ENCODE assay signal across 25 cellular contexts in genomic region chr22:28016781-28017557, GRCh38.
DNase-seq lines count a peak whose midpoint lies in the region; FAIRE-seq and TF ChIP-seq lines count a peak whose summit lies in the region.
"Had no signal": no experiment of that assay in that cellular context is flagged by ENCODE, and none has a peak within 500 bp of the region (broad histone marks: within the 10 kb centered on the region; RNA-seq: fewer than 3 reads in every experiment).

No MANE protein-coding gene starts in this region.

- DNase-seq in cardiac septum (ENCODE audit: low spot score) (peak; percentile 60), right atrium auricular region (ENCODE audit: low spot score) (no peak), endothelial cell (ENCODE audit: low spot score) (no peak), osteoblast (ENCODE audit: insufficient read length, low spot score, missing footprints) (peak; percentile 66), urothelium cell line (ENCODE audit: low spot score) (no peak), DMS53 treated with DMSO at 0.1 percent for 48 hours (lab: John Stamatoyannopoulos, UW; ENCODE audit: unreplicated experiment) (no peak), HAP-1 (ENCODE audit: low spot score in 2 of 2) (no peak), MM.1S (no peak)
- DNase-seq: activated CD4-positive, alpha-beta T cell treated with anti-CD3 and anti-CD28 coated beads, Interleukin-2, amount 10 ng/mL, durations not matched to agents 24 days and 14 days; CD4-positive, CD25-positive, alpha-beta regulatory T cell; cortex of kidney; EL; H9; Karpas-422; MV-4-11; NCI-H526 treated with DMSO at 0.1 percent for 48 hours; stimulated activated CD4-positive, alpha-beta T cell treated with anti-CD3 and anti-CD28 coated beads, Interleukin-2, amount 100 ng/mL, for 48 hours; stimulated activated naive B cell treated with anti-CD40 and anti-IgM and Interleukin-4, amounts not matched to agents 10 μg/mL and 1 μg/mL and 100 μg/mL, for 72 hours; T-helper 2 cell had no signal

- H3K27ac Mint-ChIP-seq in endothelial cell (ENCODE audit: unreplicated experiment) = no peak overlapping the region
- H3K27ac Mint-ChIP-seq: activated CD4-positive, alpha-beta T cell treated with anti-CD3 and anti-CD28 coated beads, Interleukin-2, amount 10 ng/mL, durations not matched to agents 24 days and 14 days; activated T-helper 2 cell treated with anti-CD3 and anti-CD28 coated beads, Interferon-gamma antibody, Interleukin-2, Interleukin-4, amounts not matched to agents 10 μg/mL and 5 μg/mL and 100 μg/mL, durations not matched to agents 14 hours and 24 hours and 36 hours; stimulated activated naive B cell treated with anti-CD40 and anti-IgM and Interleukin-4, amounts not matched to agents 10 μg/mL and 1 μg/mL and 100 μg/mL, for 72 hours had no signal

- H3K27me3 Mint-ChIP-seq in endothelial cell (ENCODE audit: unreplicated experiment) = peaks cover 20% of the 10 kb centered on the region
- H3K27me3 Mint-ChIP-seq: activated CD4-positive, alpha-beta T cell treated with anti-CD3 and anti-CD28 coated beads, Interleukin-2, amount 10 ng/mL, durations not matched to agents 24 days and 14 days; CD4-positive, CD25-positive, alpha-beta regulatory T cell; stimulated activated naive B cell treated with anti-CD40 and anti-IgM and Interleukin-4, amounts not matched to agents 10 μg/mL and 1 μg/mL and 100 μg/mL, for 72 hours had no signal

- no peaks in the 10 kb centered on the region for H3K9me3 Mint-ChIP-seq in endothelial cell (ENCODE audit: unreplicated experiment)
- H3K9me3 Mint-ChIP-seq: activated CD4-positive, alpha-beta T cell treated with anti-CD3 and anti-CD28 coated beads, Interleukin-2, amount 10 ng/mL, durations not matched to agents 24 days and 14 days; activated T-helper 2 cell treated with anti-CD3 and anti-CD28 coated beads, Interferon-gamma antibody, Interleukin-2, Interleukin-4, amounts not matched to agents 10 μg/mL and 5 μg/mL and 100 μg/mL, durations not matched to agents 14 hours and 24 hours and 36 hours; CD4-positive, CD25-positive, alpha-beta regulatory T cell; H9; stimulated activated naive B cell treated with anti-CD40 and anti-IgM and Interleukin-4, amounts not matched to agents 10 μg/mL and 1 μg/mL and 100 μg/mL, for 72 hours had no signal

- no peaks in the 10 kb centered on the region for H3K36me3 ChIP-seq in right atrium auricular region
- H3K36me3 ChIP-seq in osteoblast (ENCODE audit: insufficient read depth, low read length) = no peaks in the 10 kb centered on the region
- H3K36me3 ChIP-seq in HAP-1 (replicated peaks) = no peaks in the 10 kb centered on the region
- H3K36me3 ChIP-seq in MM.1S (replicated peaks; ENCODE audit: insufficient read depth, low read length) = no peaks in the 10 kb centered on the region
- H3K36me3 ChIP-seq: breast epithelium had no signal

- no peaks in the 10 kb centered on the region for H3K27me3 ChIP-seq in right atrium auricular region
- H3K27me3 ChIP-seq in osteoblast (ENCODE audit: insufficient read depth, low read length) = no peaks in the 10 kb centered on the region
- H3K27me3 ChIP-seq in HAP-1 (ENCODE audit: low read depth) = no peaks in the 10 kb centered on the region
- no peaks in the 10 kb centered on the region for H3K27me3 ChIP-seq in MM.1S (replicated peaks; ENCODE audit: insufficient read depth, low read length)
- H3K27me3 ChIP-seq: breast epithelium, gastroesophageal sphincter had no signal

- H2AFZ ChIP-seq in osteoblast (ENCODE audit: low read length) = no peak overlapping the region
- H2AFZ ChIP-seq in MM.1S (ENCODE audit: low read length) = no peak overlapping the region

- peaks cover 7% of the 10 kb centered on the region for H3K4me1 Mint-ChIP-seq in endothelial cell (ENCODE audit: unreplicated experiment)

- H4K20me1 ChIP-seq in osteoblast (ENCODE audit: insufficient read depth, low read length) = peaks cover 5% of the 10 kb centered on the region
- no peaks in the 10 kb centered on the region for H4K20me1 ChIP-seq in MM.1S (ENCODE audit: insufficient read depth, low read length)

- H3K4me3 ChIP-seq in right atrium auricular region (no peak overlapping the region), osteoblast (ENCODE audit: insufficient read depth, low read length) (no peak overlapping the region), HAP-1 (no peak overlapping the region), MM.1S (ENCODE audit: low read length) (no peak overlapping the region)
- H3K4me3 ChIP-seq: breast epithelium, gastroesophageal sphincter had no signal

- H3K36me3 Mint-ChIP-seq in endothelial cell (ENCODE audit: low read depth, unreplicated experiment) = peaks cover 2% of the 10 kb centered on the region
- H3K36me3 Mint-ChIP-seq: CD4-positive, CD25-positive, alpha-beta regulatory T cell; stimulated activated naive B cell treated with anti-CD40 and anti-IgM and Interleukin-4, amounts not matched to agents 10 μg/mL and 1 μg/mL and 100 μg/mL, for 72 hours had no signal

- H3F3A ChIP-seq in MM.1S (ENCODE audit: insufficient read depth, low read length) = no peaks in the 10 kb centered on the region

- H3K4me1 ChIP-seq in right atrium auricular region = peaks cover 0 to 34% of the 10 kb centered on the region in 2 donors
- no peaks in the 10 kb centered on the region for H3K4me1 ChIP-seq in osteoblast (ENCODE audit: insufficient read depth, low read length)
- H3K4me1 ChIP-seq in HAP-1 = no peaks in the 10 kb centered on the region
- no peaks in the 10 kb centered on the region for H3K4me1 ChIP-seq in MM.1S (ENCODE audit: low read length)
- H3K4me1 ChIP-seq: breast epithelium had no signal

- FAIRE-seq in urothelium cell line (lab: Jason Lieb, UNC) = peak; percentile 91
- FAIRE-seq: GM19239, islet of Langerhans, RCC 7860 had no signal

- in situ Hi-C loops in HAP-1 (cut with MboI; ENCODE audit: low sequenced_read_pairs) = loop anchor here (25.0 kb wide), 1 partner anchor 820 kb away; no protein-coding TSS in a partner anchor

- H3K27ac ChIP-seq in right atrium auricular region (no peak overlapping the region), osteoblast (ENCODE audit: low read depth, low read length) (no peak overlapping the region), MM.1S (ENCODE audit: low read length) (no peak overlapping the region)
- H3K27ac ChIP-seq: breast epithelium, gastroesophageal sphincter had no signal

- no peaks in the 10 kb centered on the region for H3K79me2 ChIP-seq in osteoblast (ENCODE audit: insufficient read depth, low read length)
- no peaks in the 10 kb centered on the region for H3K79me2 ChIP-seq in MM.1S (ENCODE audit: low read length)

- no peak for TF ChIP-seq CTCF in right atrium auricular region (IDR thresholded peaks at IDR 0.05)
- TF ChIP-seq CTCF in endothelial cell (IDR thresholded peaks at IDR 0.05; ENCODE audit: unreplicated experiment) = no peak
- TF ChIP-seq CTCF in osteoblast (IDR thresholded peaks at IDR 0.05; ENCODE audit: extremely low read depth, low read depth, low read length) = no peak
- TF ChIP-seq CTCF in MM.1S (IDR thresholded peaks at IDR 0.05; ENCODE audit: low read length) = no peak

- no peak overlapping the region for H3K4me2 ChIP-seq in osteoblast (ENCODE audit: insufficient read depth, low read length)
- no peak overlapping the region for H3K4me2 ChIP-seq in MM.1S (ENCODE audit: low read depth, low read length)

- intact Hi-C loops in cardiac septum (cut with DNase I) = no loop called here

- H3K9me2 ChIP-seq in MM.1S (replicated peaks; ENCODE audit: insufficient read depth, low read length) = no peaks in the 10 kb centered on the region

- peak overlapping the region; percentile 25 for H3K4me3 Mint-ChIP-seq in endothelial cell (ENCODE audit: unreplicated experiment)
- H3K4me3 Mint-ChIP-seq: activated CD4-positive, alpha-beta T cell treated with anti-CD3 and anti-CD28 coated beads, Interleukin-2, amount 10 ng/mL, durations not matched to agents 24 days and 14 days; H9; stimulated activated naive B cell treated with anti-CD40 and anti-IgM and Interleukin-4, amounts not matched to agents 10 μg/mL and 1 μg/mL and 100 μg/mL, for 72 hours had no signal

- no peak overlapping the region for H3K9ac ChIP-seq in MM.1S (ENCODE audit: low read length)

- H3K9me3 ChIP-seq in right atrium auricular region (no peaks in the 10 kb centered on the region), osteoblast (ENCODE audit: low read depth, low read length) (no peaks in the 10 kb centered on the region), HAP-1 (no peaks in the 10 kb centered on the region), MM.1S (replicated peaks; ENCODE audit: insufficient read depth, low read length) (no peaks in the 10 kb centered on the region)
- H3K9me3 ChIP-seq: breast epithelium, gastroesophageal sphincter had no signal

Comparison
In these comparisons a context has a peak if more than half of its experiments do, and no peak if none do; other contexts are left out.
1. DNase-seq: peak in cardiac septum (single experiment) and osteoblast (single experiment); none in right atrium auricular region (single experiment), endothelial cell (single experiment), urothelium cell line (single experiment), DMS53 treated with DMSO at 0.1 percent for 48 hours (single experiment), HAP-1 (0 of 2) and MM.1S (single experiment).